ENCODE assay signal across 23 cellular contexts in the genomic region with DNA sequence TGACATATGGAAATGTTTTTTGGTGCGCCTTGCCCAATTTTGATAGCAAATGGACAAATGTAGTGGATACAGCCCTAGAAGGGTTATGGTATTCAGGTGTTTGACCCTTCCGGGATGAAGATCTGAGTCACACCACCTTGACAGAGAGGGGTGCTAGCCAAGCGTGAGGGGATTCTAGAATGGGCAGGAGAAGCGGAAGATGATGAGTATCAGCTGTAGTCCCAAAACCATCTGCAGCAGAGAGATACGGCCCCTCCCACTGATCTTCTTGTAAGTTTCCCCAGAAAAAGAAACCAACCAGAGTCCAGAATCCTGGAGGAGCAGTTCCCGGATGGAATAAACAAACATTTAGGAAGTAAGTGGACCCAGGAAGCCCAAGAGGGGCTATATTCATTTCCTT. TPM values are rescaled to one million over a fixed set of nuclear protein-coding genes. Genes with fewer than 3 reads are reported as not detected.
DNase-seq lines count a peak whose midpoint lies in the region; ATAC-seq, FAIRE-seq and TF ChIP-seq lines count a peak whose summit lies in the region.
"Had no signal": no experiment of that assay in that cellular context is flagged by ENCODE, and none has a peak within 500 bp of the region (broad histone marks: within the 10 kb centered on the region; RNA-seq: fewer than 3 reads in every experiment).

No MANE protein-coding gene starts in this region.

- CTCF ChIA-PET in K562 (lab: Yijun Ruan, JAX; ENCODE audit: low intra/inter-chr PET ratio): no interaction called here
- CTCF ChIA-PET in RWPE1 (lab: Yijun Ruan, JAX): no interaction called here

- H3K4me1 Mint-ChIP-seq in nephron: peaks cover 50% of the 10 kb centered on the region
- H3K4me1 Mint-ChIP-seq in activated naive CD8-positive, alpha-beta T cell treated with anti-CD3 and anti-CD28 coated beads for 36 hours: no peaks in the 10 kb centered on the region
- H3K4me1 Mint-ChIP-seq: CD14-positive monocyte; CD4-positive, alpha-beta memory T cell; CD4-positive, CD25-positive, alpha-beta regulatory T cell had no signal

- no TSS peak for BruUV-seq in K562 (replicated peaks; lab: Mats Ljungman, UMichigan)

- peak; percentile 16 for DNase-seq in OCI-M1 (lab: John Stamatoyannopoulos, UW)
- DNase-seq in K562 (ENCODE audit: extremely low read depth in 1 of 4, low spot score in 3 of 4): peak; percentile 68 to 89 (median 71)
- no peak for DNase-seq in RWPE1 (ENCODE audit: low spot score)
- DNase-seq in activated naive CD8-positive, alpha-beta T cell treated with anti-CD3 and anti-CD28 coated beads for 36 hours: no peak
- DNase-seq: 8988T; ACHN; BE2C; C1 segment of cervical spinal cord; Caco-2; Calu3; CD4-positive, alpha-beta memory T cell; CD4-positive, CD25-positive, alpha-beta regulatory T cell; DMS79 treated with DMSO at 0.1 percent for 48 hours; GF-D8 had no signal

- ATAC-seq in K562: peak; percentile 67
- no peak for ATAC-seq in GM21367 (IDR thresholded peaks at IDR 0.05; ENCODE audit: unreplicated experiment)

- peak; percentile 84 for TF ChIP-seq EP300 in K562 (IDR thresholded peaks at IDR 0.05; ENCODE audit: low read length)

- no peaks in the 10 kb centered on the region for H3K9me3 Mint-ChIP-seq in nephron
- no peaks in the 10 kb centered on the region for H3K9me3 Mint-ChIP-seq in activated naive CD8-positive, alpha-beta T cell treated with anti-CD3 and anti-CD28 coated beads for 36 hours
- H3K9me3 Mint-ChIP-seq: CD4-positive, alpha-beta memory T cell had no signal

- H3K4me3 Mint-ChIP-seq in nephron: no peak overlapping the region
- no peak overlapping the region for H3K4me3 Mint-ChIP-seq in activated naive CD8-positive, alpha-beta T cell treated with anti-CD3 and anti-CD28 coated beads for 36 hours
- H3K4me3 Mint-ChIP-seq: CD14-positive monocyte; CD4-positive, alpha-beta memory T cell; CD4-positive, CD25-positive, alpha-beta regulatory T cell had no signal

- FAIRE-seq in K562 (lab: Jason Lieb, UNC): peak; percentile 76
- FAIRE-seq: A204.1, D721Med, G401.6, GM12891 had no signal

- in situ Hi-C loops in K562 (cut with MboI): no loop called here

- TF ChIP-seq RAD21 in K562 (CRISPR knock-in tag; conservative IDR thresholded peaks at IDR 0.05 in 1 of 2, IDR thresholded peaks at IDR 0.05 in 1 of 2): no peak

- no peak for TF ChIP-seq POLR2A in K562 (conservative IDR thresholded peaks at IDR 0.05)

- peaks cover 6% of the 10 kb centered on the region for H3K36me3 Mint-ChIP-seq in nephron (ENCODE audit: low read depth)
- H3K36me3 Mint-ChIP-seq in activated naive CD8-positive, alpha-beta T cell treated with anti-CD3 and anti-CD28 coated beads for 36 hours: no peaks in the 10 kb centered on the region
- H3K36me3 Mint-ChIP-seq: CD14-positive monocyte; CD4-positive, alpha-beta memory T cell; CD4-positive, CD25-positive, alpha-beta regulatory T cell had no signal

- H3K27me3 ChIP-seq in K562 (ENCODE audit: control insufficient read depth in 2 of 2, insufficient read depth in 2 of 2, low read length in 2 of 2): no peaks in the 10 kb centered on the region
- H3K27me3 ChIP-seq: BE2C, BLaER1 had no signal

- peak overlapping the region; percentile 17; the same call in 1 of the 2 replicates for H3K4me3 ChIP-seq in K562
- H3K4me3 ChIP-seq: BLaER1 had no signal

- H3K79me2 ChIP-seq in K562 (ENCODE audit: control insufficient read depth, insufficient read depth, low read length): no peaks in the 10 kb centered on the region

- H3K4me1 ChIP-seq in K562 (replicated peaks in 1 of 2; ENCODE audit: control insufficient read depth in 2 of 2, insufficient read depth in 2 of 2, low read length in 2 of 2): peaks cover 6 to 46% of the 10 kb centered on the region in 2 experiments
- H3K4me1 ChIP-seq: BE2C, Caco-2 had no signal

- no peaks in the 10 kb centered on the region for H4K20me1 ChIP-seq in K562 (replicated peaks; ENCODE audit: control insufficient read depth, insufficient read depth, low read length)
- H4K20me1 ChIP-seq: BLaER1 had no signal

- H3K4me2 ChIP-seq in K562 (ENCODE audit: insufficient read depth, low read length): peak overlapping the region; percentile 80

- H3K36me3 ChIP-seq in K562 (ENCODE audit: control insufficient read depth, insufficient read depth, low read length): no peaks in the 10 kb centered on the region
- H3K36me3 ChIP-seq: BE2C had no signal

- peak overlapping the region; percentile 77 for H2AFZ ChIP-seq in K562 (ENCODE audit: low read depth, low read length)

- no peaks in the 10 kb centered on the region for H3K9me3 ChIP-seq in K562 (replicated peaks; ENCODE audit: control insufficient read depth, insufficient read depth, low read depth, low read length)
- H3K9me3 ChIP-seq: BE2C, BLaER1, Caco-2 had no signal

- no peaks in the 10 kb centered on the region for H3K9me1 ChIP-seq in K562 (ENCODE audit: control insufficient read depth, insufficient read depth, low read length)

- H3K27ac Mint-ChIP-seq in nephron: peak overlapping the region in 2 of 3 experiments; percentile 28 to 65
- H3K27ac Mint-ChIP-seq in activated naive CD8-positive, alpha-beta T cell treated with anti-CD3 and anti-CD28 coated beads for 36 hours: no peak overlapping the region
- H3K27ac Mint-ChIP-seq: CD14-positive monocyte; CD4-positive, alpha-beta memory T cell; CD4-positive, CD25-positive, alpha-beta regulatory T cell had no signal

- H3K9ac ChIP-seq in K562 (ENCODE audit: insufficient read depth in 1 of 2, low read depth in 2 of 2, low read length in 2 of 2): peak overlapping the region in 1 of 2 experiments; percentile 60; a peak in 2 of 4 replicates
- H3K9ac ChIP-seq: BLaER1 had no signal

- no peaks in the 10 kb centered on the region for H3K27me3 Mint-ChIP-seq in nephron (ENCODE audit: low read depth)
- peaks cover 27% of the 10 kb centered on the region for H3K27me3 Mint-ChIP-seq in activated naive CD8-positive, alpha-beta T cell treated with anti-CD3 and anti-CD28 coated beads for 36 hours

- WGBS in K562 (ENCODE audit: insufficient coverage, low coverage, missing lambda C conversion rate): 4% methylated on average over 6 of the region's 6 CpGs

- TF ChIP-seq CTCF in K562 (IDR thresholded peaks at IDR 0.05 in 2 of 3, conservative IDR thresholded peaks at IDR 0.05 in 1 of 3; ENCODE audit: insufficient read depth in 2 of 3, low read depth in 1 of 3, low read length in 3 of 3): no peak
- no peak for TF ChIP-seq CTCF in nephron (IDR thresholded peaks at IDR 0.05; ENCODE audit: unreplicated experiment in 3 of 3)
- TF ChIP-seq CTCF in RWPE1 (conservative IDR thresholded peaks at IDR 0.05; ENCODE audit: low read depth): no peak

- POLR2A ChIA-PET in K562 (lab: Yijun Ruan, JAX) (interaction anchor here (0.7 to 2.0 kb wide), 4 partner anchors 9 to 19 kb away, joined by 4 to 8 read pairs (median 5); no protein-coding TSS in a partner anchor), RWPE1 (lab: Yijun Ruan, JAX; ENCODE audit: low non-redundant PET) (no interaction called here)

- intact Hi-C loops in K562 (cut with micrococcal nuclease): loop anchor here (2.0 kb wide), 1 partner anchor 17 kb away; no protein-coding TSS in a partner anchor

- H3K27ac ChIP-seq in K562 (ENCODE audit: extremely low read depth, low read depth, low read length): peak overlapping the region; percentile 76
- no peak overlapping the region for H3K27ac ChIP-seq in RWPE1
- H3K27ac ChIP-seq: BLaER1 had no signal

TF ChIP-seq in K562, 482 proteins besides CTCF, POLR2A, EP300 and RAD21 (continues in another document):
- peak; percentile 67; the same call in 1 of the 2 replicates for TF ChIP-seq SOX6 (IDR thresholded peaks at IDR 0.05)
- TF ChIP-seq ARID1B (IDR thresholded peaks at IDR 0.05): peak; percentile 94
- TF ChIP-seq NR2C1 (IDR thresholded peaks at IDR 0.05): no peak
- no peak for TF ChIP-seq NR2C1 (tag; IDR thresholded peaks at IDR 0.05)
- peak; percentile 63; the same call in 1 of the 2 replicates for TF ChIP-seq JUND (IDR thresholded peaks at IDR 0.05; ENCODE audit: borderline replicate concordance, low read depth, low read length)
- peak; percentile 53; the same call in 1 of the 3 replicates for TF ChIP-seq JUND (tag; IDR thresholded peaks at IDR 0.05; ENCODE audit: borderline replicate concordance, low read depth, low read length)
- no peak for TF ChIP-seq TGIF2 (CRISPR knock-in tag; IDR thresholded peaks at IDR 0.05)
- TF ChIP-seq HBP1 (CRISPR knock-in tag; IDR thresholded peaks at IDR 0.05): no peak
- peak; percentile 50; the same call in 1 of the 2 replicates for TF ChIP-seq PML (IDR thresholded peaks at IDR 0.05; ENCODE audit: low read length)
- TF ChIP-seq ZFP1 (CRISPR knock-in tag; IDR thresholded peaks at IDR 0.05): no peak

RNA-seq across cellular contexts. Expression of gene DCHS2, which starts 18.1 kb away (rescaled TPM):
- total RNA-seq in K562 (2011; cell fraction: chromatin; rRNA removed; ENCODE audit: low replicate concordance): 30.9 and 53.8 TPM in 2 replicates
- 26.5 and 31.7 TPM in 2 replicates for total RNA-seq in K562 (2011; cell fraction: nucleolus; rRNA removed)
- 25.2 and 27.7 TPM in 2 replicates for total RNA-seq in K562 (2011; cell fraction: nucleoplasm; rRNA removed)
- 5.5 and 5.7 TPM in 2 replicates for total RNA-seq in K562 (2014; rRNA removed)
- total RNA-seq in K562 (2014; rRNA removed; fragmentation: Illumina TruSeq; extraction: Trizol): 6.8 and 7.4 TPM in 2 replicates
- total RNA-seq in K562 (2015; rRNA removed; fragmentation: Illumina TruSeq; extraction: Trizol): 5.7 and 5.8 TPM in 2 replicates
- total RNA-seq in K562 (2021): 6.9 and 7.1 TPM in 2 replicates
- 1.8 and 2.8 TPM in 2 replicates for polyA plus RNA-seq in K562 (2011; rRNA removed)
- polyA plus RNA-seq in K562 (2011; cell fraction: cytosol; rRNA removed): 1.2 and 1.6 TPM in 2 replicates
- polyA plus RNA-seq in K562 (2011; cell fraction: nucleus; rRNA removed): 4.2 and 7.1 TPM in 2 replicates
- 3.9 and 7.6 TPM in 2 replicates for polyA plus RNA-seq in K562 (2012)
- polyA plus RNA-seq in K562 (2014; fragmentation: Illumina TruSeq; extraction: Trizol): 4.7 and 5.3 TPM in 2 replicates
- polyA plus RNA-seq in K562 (2014; fragmentation: Nextera tagmentation; extraction: Ambion mirVana): under 1 TPM; 0.49 to 0.92 TPM
- polyA plus RNA-seq in K562 (2014; rRNA removed): 4.6 TPM in 2 replicates
- 6.5 and 7.1 TPM in 2 replicates for polyA minus RNA-seq in K562 (2011; rRNA and poly(A)+ RNA removed)
- polyA minus RNA-seq in K562 (2011; cell fraction: cytosol; rRNA and poly(A)+ RNA removed): 4.7 and 5.5 TPM in 2 replicates
- polyA minus RNA-seq in K562 (2011; cell fraction: nucleus; rRNA and poly(A)+ RNA removed): 14.5 and 16.0 TPM in 2 replicates
- not detected for total RNA-seq in activated naive CD8-positive, alpha-beta T cell treated with anti-CD3 and anti-CD28 coated beads for 36 hours
- total RNA-seq: Caco-2; CD4-positive, CD25-positive, alpha-beta regulatory T cell had no signal
- polyA plus RNA-seq: AG04450; CD14-positive monocyte; CD4-positive, CD25-positive, alpha-beta regulatory T cell had no signal

Comparison
In these comparisons a context has a peak if more than half of its experiments do, and no peak if none do; other contexts are left out.
1. DNase-seq: peak in OCI-M1 (single experiment) and K562 (4 of 4); none in RWPE1 (single experiment) and activated naive CD8-positive, alpha-beta T cell treated with anti-CD3 and anti-CD28 coated beads for 36 hours (single experiment).
2. RNA of gene DCHS2, which starts 18.1 kb away (total RNA-seq): 5.5 to 53.8 TPM in K562; not detected in activated naive CD8-positive, alpha-beta T cell treated with anti-CD3 and anti-CD28 coated beads for 36 hours; every median in the first group is over 4 times any median in the second.